Comparison of ENCODE assay signal across 25 cellular contexts in genomic region chr3:56940989-56941388, GRCh38.
"Had no signal": no experiment of that assay in that cellular context is flagged by ENCODE, and none has a peak within 500 bp of the region (broad histone marks: within the 10 kb centered on the region; RNA-seq: fewer than 3 reads in every experiment).

No MANE protein-coding gene starts in this region.

- H3K4me3 ChIP-seq: cardiac muscle cell, hepatocyte, left lung, psoas muscle, right atrium auricular region, thoracic aorta had no signal

- H3K9me3 Mint-ChIP-seq: immature natural killer cell, natural killer cell had no signal

- H3K27me3 Mint-ChIP-seq: activated CD4-positive, alpha-beta T cell treated with anti-CD3 and anti-CD28 coated beads, Interleukin-2, amount 10 ng/mL, durations not matched to agents 7 days and 5 days; activated CD8-positive, alpha-beta memory T cell treated with anti-CD3 and anti-CD28 coated beads, Interleukin-2, amount 10 ng/mL, durations not matched to agents 7 days and 5 days; activated CD8-positive, alpha-beta T cell treated with anti-CD3 and anti-CD28 coated beads for 36 hours; activated naive CD8-positive, alpha-beta T cell treated with anti-CD3 and anti-CD28 coated beads, Interleukin-2, amount 50 U/mL, for 24 hours; dendritic cell treated with granulocyte-macrophage colony-stimulating factor and Interleukin-4, amounts not matched to agents 40 ng/mL and 50 ng/mL, for 4 days; type B pancreatic cell had no signal

- H3K4me1 Mint-ChIP-seq: immature natural killer cell, natural killer cell had no signal

- H3K9me3 ChIP-seq: psoas muscle, right atrium auricular region had no signal

- H3K36me3 Mint-ChIP-seq: natural killer cell had no signal

- H3K4me1 ChIP-seq: left lung, psoas muscle, right atrium auricular region had no signal

- H3K36me3 ChIP-seq: cardiac muscle cell, left lung, right atrium auricular region, thoracic aorta had no signal

- H3K27me3 ChIP-seq: cardiac muscle cell, hepatocyte, left lung, right atrium auricular region had no signal

- H3K27ac Mint-ChIP-seq: activated CD4-positive, alpha-beta T cell treated with anti-CD3 and anti-CD28 coated beads, Interleukin-2, amount 10 ng/mL, durations not matched to agents 7 days and 5 days; activated CD8-positive, alpha-beta memory T cell treated with anti-CD3 and anti-CD28 coated beads, Interleukin-2, amount 10 ng/mL, durations not matched to agents 7 days and 5 days; activated CD8-positive, alpha-beta T cell treated with anti-CD3 and anti-CD28 coated beads for 36 hours; activated naive CD8-positive, alpha-beta T cell treated with anti-CD3 and anti-CD28 coated beads, Interleukin-2, amount 50 U/mL, for 24 hours; activated T-helper 1 cell treated with anti-CD3 and anti-CD28 coated beads, Interleukin-12 subunit alpha, Interleukin-12 subunit beta, Interleukin-2, Interleukin-4 antibody, amounts not matched to agents 30 ng/mL and 10 ng/mL and 1 ng/mL, durations not matched to agents 14 hours and 24 hours and 36 hours; dendritic cell treated with granulocyte-macrophage colony-stimulating factor and Interleukin-4, amounts not matched to agents 40 ng/mL and 50 ng/mL, for 4 days; immature natural killer cell; natural killer cell; type B pancreatic cell had no signal

- H3K27ac ChIP-seq: cardiac muscle cell, hepatocyte, left lung, psoas muscle, right atrium auricular region, thoracic aorta had no signal

- H3K4me3 Mint-ChIP-seq: activated CD4-positive, alpha-beta T cell treated with anti-CD3 and anti-CD28 coated beads, Interleukin-2, amount 10 ng/mL, durations not matched to agents 7 days and 5 days; activated CD8-positive, alpha-beta memory T cell treated with anti-CD3 and anti-CD28 coated beads, Interleukin-2, amount 10 ng/mL, durations not matched to agents 7 days and 5 days; activated CD8-positive, alpha-beta T cell treated with anti-CD3 and anti-CD28 coated beads for 36 hours; activated naive CD8-positive, alpha-beta T cell treated with anti-CD3 and anti-CD28 coated beads, Interleukin-2, amount 50 U/mL, for 24 hours; activated T-helper 1 cell treated with anti-CD3 and anti-CD28 coated beads, Interleukin-12 subunit alpha, Interleukin-12 subunit beta, Interleukin-2, Interleukin-4 antibody, amounts not matched to agents 30 ng/mL and 10 ng/mL and 1 ng/mL, durations not matched to agents 14 hours and 24 hours and 36 hours; dendritic cell treated with granulocyte-macrophage colony-stimulating factor and Interleukin-4, amounts not matched to agents 40 ng/mL and 50 ng/mL, for 4 days; immature natural killer cell; mesothelial cell of epicardium; natural killer cell; type B pancreatic cell had no signal

- ATAC-seq: activated CD8-positive, alpha-beta memory T cell treated with anti-CD3 and anti-CD28 coated beads, Interleukin-2, amount 10 ng/mL, durations not matched to agents 7 days and 5 days; activated CD8-positive, alpha-beta T cell treated with anti-CD3 and anti-CD28 coated beads for 36 hours; activated naive CD8-positive, alpha-beta T cell treated with anti-CD3 and anti-CD28 coated beads, Interleukin-2, amount 50 U/mL, for 24 hours; natural killer cell; psoas muscle had no signal

- DNase-seq: activated CD4-positive, alpha-beta T cell treated with anti-CD3 and anti-CD28 coated beads, Interleukin-2, amount 10 ng/mL, durations not matched to agents 7 days and 5 days; activated CD4-positive, CD25-positive, alpha-beta regulatory T cell treated with anti-CD3 and anti-CD28 coated beads, Interleukin-2, amount 50 U/mL, for 72 hours; activated CD8-positive, alpha-beta memory T cell treated with anti-CD3 and anti-CD28 coated beads, Interleukin-2, amount 10 ng/mL, durations not matched to agents 7 days and 5 days; activated CD8-positive, alpha-beta T cell treated with anti-CD3 and anti-CD28 coated beads for 36 hours; activated gamma-delta T cell; activated naive CD4-positive, alpha-beta T cell treated with anti-CD3 and anti-CD28 coated beads, Interleukin-2, amount 50 U/mL, for 16 hours; activated naive CD8-positive, alpha-beta T cell treated with anti-CD3 and anti-CD28 coated beads, Interleukin-2, amount 50 U/mL, for 24 hours; activated T-cell treated with anti-CD3 and anti-CD28 coated beads for 4 hours; effector CD4-positive, alpha-beta T cell; erythroblast; foreskin melanocyte; immature natural killer cell; left lung; natural killer cell; psoas muscle; stimulated activated CD4-positive, alpha-beta T cell treated with anti-CD3 and anti-CD28 coated beads, Interleukin-4, amount 100 ng/mL, for 24 hours; stimulated activated naive CD4-positive, alpha-beta T cell treated with Interleukin-2 at 50 U/mL for 16 hours had no signal
